In genomic region chr13:39016789-39017188, GRCh38 we compare ENCODE assay signal across 10 cellular contexts. TPM values are rescaled to one million over a fixed set of nuclear protein-coding genes. Genes with fewer than 3 reads are reported as not detected.
DNase-seq lines count a peak whose midpoint lies in the region; ATAC-seq and TF ChIP-seq lines count a peak whose summit lies in the region.
"Had no signal": no experiment of that assay in that cellular context is flagged by ENCODE, and none has a peak within 500 bp of the region (broad histone marks: within the 10 kb centered on the region; RNA-seq: fewer than 3 reads in every experiment).

No MANE protein-coding gene starts in this region.

- no peaks in the 10 kb centered on the region for H3K27me3 ChIP-seq in BE2C
- H3K27me3 ChIP-seq: SJSA1 had no signal

- ATAC-seq in GM18499 (IDR thresholded peaks at IDR 0.05; ENCODE audit: insufficient read depth, unreplicated experiment), result peak; percentile 63
- peak; percentile 76 for ATAC-seq in HG02642 (IDR thresholded peaks at IDR 0.05; ENCODE audit: poor library complexity, unreplicated experiment)
- no peak for ATAC-seq in omental fat pad (ENCODE audit: low FRiP score)

- DNase-seq in BE2C (peak; percentile 22), NCI-H128 (lab: John Stamatoyannopoulos, UW; ENCODE audit: unreplicated experiment) (peak; percentile 10), amniotic epithelial cell (ENCODE audit: low read depth) (peak; percentile 31), kidney glomerular epithelial cell (lab: John Stamatoyannopoulos, UW) (peak; percentile 25), omental fat pad (ENCODE audit: low spot score) (no peak)
- no peak for DNase-seq in activated CD4-positive, CD25-positive, alpha-beta regulatory T cell (lab: John Stamatoyannopoulos, UW)

- H3K9me3 ChIP-seq in BE2C, result no peaks in the 10 kb centered on the region
- H3K9me3 ChIP-seq: SJSA1 had no signal

- H3K4me3 ChIP-seq in BE2C (ENCODE audit: low read depth, low read length), result no peak overlapping the region
- H3K4me3 ChIP-seq: SJSA1 had no signal

- peaks cover 67% of the 10 kb centered on the region for H3K36me3 ChIP-seq in BE2C

- H3K4me1 ChIP-seq in BE2C, result no peaks in the 10 kb centered on the region
- H3K4me1 ChIP-seq: SJSA1 had no signal

- peak; percentile 82 for TF ChIP-seq CTCF in BE2C (IDR thresholded peaks at IDR 0.05; ENCODE audit: low read depth, low read length)
- no peak for TF ChIP-seq CTCF in omental fat pad (IDR thresholded peaks at IDR 0.05)

RNA-seq across cellular contexts. Expression of gene PROSER1, which starts 21.1 kb away (rescaled TPM):
- polyA plus RNA-seq in BE2C (2012; ENCODE audit: insufficient read depth, insufficient read length, low read depth), result 36.2 TPM
- 10 to 100 TPM in 3 of 4 donors, 1 to 10 TPM in 1; 8.4 to 28.6 (median 20.9) TPM for total RNA-seq in omental fat pad

RNA-seq across cellular contexts. Expression of gene NHLRC3, which starts 21.5 kb away (rescaled TPM):
- 7.8 TPM for polyA plus RNA-seq in BE2C (2012; ENCODE audit: insufficient read depth, insufficient read length, low read depth)
- total RNA-seq in omental fat pad, result 10 to 100 TPM; 18.4 to 25.2 (median 23.3) TPM

RNA-seq across cellular contexts. Expression of gene STOML3, which starts 26.2 kb away (rescaled TPM):
- 0.68 TPM for polyA plus RNA-seq in BE2C (2012; ENCODE audit: insufficient read depth, insufficient read length, low read depth)
- not detected for total RNA-seq in omental fat pad
- total RNA-seq: mononuclear cell, SJSA1 had no signal

Comparison
In these comparisons a context has a peak if more than half of its experiments do, and no peak if none do; other contexts are left out.
1. DNase-seq: peak in BE2C (single experiment), NCI-H128 (single experiment), amniotic epithelial cell (single experiment) and kidney glomerular epithelial cell (single experiment); none in activated CD4-positive, CD25-positive, alpha-beta regulatory T cell (0 of 4) and omental fat pad (single experiment).